14 cellular contexts compared by ENCODE assay signal in genomic region chr1:230408971-230409370, GRCh38. TPM values are rescaled to one million over a fixed set of nuclear protein-coding genes. Genes with fewer than 3 reads are reported as not detected.
DNase-seq lines count a peak whose midpoint lies in the region; ATAC-seq, FAIRE-seq and TF ChIP-seq lines count a peak whose summit lies in the region.
"Had no signal": no experiment of that assay in that cellular context is flagged by ENCODE, and none has a peak within 500 bp of the region (broad histone marks: within the 10 kb centered on the region; RNA-seq: fewer than 3 reads in every experiment).

No MANE protein-coding gene starts in this region.

- intact Hi-C loops in left cardiac atrium (cut with DNase I) (no loop called here), cardiac septum (cut with DNase I) (no loop called here)

- DNase-seq in left cardiac atrium, result no peak
- DNase-seq in cardiac septum (ENCODE audit: low spot score), result no peak
- peak; percentile 76 for DNase-seq in bronchial epithelial cell (ENCODE audit: low read depth)
- no peak for DNase-seq in hepatic stellate cell (ENCODE audit: low spot score)
- no peak for DNase-seq in GM19240 (ENCODE audit: insufficient read length, low spot score)
- DNase-seq: BE2C; CD4-positive, alpha-beta memory T cell; COR-L47; HCEC 1CT; IMR-90 had no signal

- H3K27me3 ChIP-seq in bronchial epithelial cell (ENCODE audit: control insufficient read depth, insufficient read depth, low read length), result no peaks in the 10 kb centered on the region
- H3K27me3 ChIP-seq: BE2C had no signal

- no peaks in the 10 kb centered on the region for H3K36me3 ChIP-seq in bronchial epithelial cell (ENCODE audit: control insufficient read depth, insufficient read depth, low read length)
- H3K36me3 ChIP-seq: BE2C had no signal

- ATAC-seq in left cardiac atrium (peak; percentile 41 to 76), HG03571 (IDR thresholded peaks at IDR 0.05; ENCODE audit: unreplicated experiment) (no peak)

- no peak overlapping the region for H3K4me3 ChIP-seq in bronchial epithelial cell (ENCODE audit: low read depth, low read length)

- no peak for FAIRE-seq in bronchial epithelial cell (lab: Jason Lieb, UNC)
- peak; percentile 43 for FAIRE-seq in islet of Langerhans (lab: Jason Lieb, UNC)
- FAIRE-seq: A204.1 had no signal

- no peak for TF ChIP-seq CTCF in bronchial epithelial cell (IDR thresholded peaks at IDR 0.05; ENCODE audit: insufficient read depth, low read length, severe bottlenecking)

RNA-seq across cellular contexts. Expression of gene PGBD5, which starts 17.2 kb away (rescaled TPM):
- 10 to 100 TPM; 19.6 to 24.8 TPM for total RNA-seq in left cardiac atrium
- 14.0 TPM for total RNA-seq in cardiac septum
- total RNA-seq in bronchial epithelial cell, result under 0.01 and 0.38 TPM in 2 replicates
- total RNA-seq: CD4-positive, alpha-beta memory T cell; HT-29 had no signal

Comparison
In these comparisons a context has a peak if more than half of its experiments do, and no peak if none do; other contexts are left out.
1. RNA of gene PGBD5, which starts 17.2 kb away (total RNA-seq): 19.6 to 24.8 TPM in left cardiac atrium and 14.0 TPM in cardiac septum (single experiment); under 0.01 to 0.38 TPM in bronchial epithelial cell; every median in the first group is over 10 times any median in the second.